20 cellular contexts compared by ENCODE assay signal in genomic region chr18:36337679-36338419, GRCh38. TPM values are rescaled to one million over a fixed set of nuclear protein-coding genes. Genes with fewer than 3 reads are reported as not detected.
DNase-seq lines count a peak whose midpoint lies in the region; ATAC-seq, FAIRE-seq and TF ChIP-seq lines count a peak whose summit lies in the region.
"Had no signal": no experiment of that assay in that cellular context is flagged by ENCODE, and none has a peak within 500 bp of the region (broad histone marks: within the 10 kb centered on the region; RNA-seq: fewer than 3 reads in every experiment).

No MANE protein-coding gene starts in this region.

- no peak overlapping the region for H2BK5ac ChIP-seq in H1 (ENCODE audit: low read depth, low read length)

- no peak for TF ChIP-seq CTCF in H1 (IDR thresholded peaks at IDR 0.05; ENCODE audit: control extremely low read depth in 1 of 3, insufficient read depth in 1 of 3, low read depth in 1 of 3, low read length in 3 of 3)
- TF ChIP-seq CTCF in lung (IDR thresholded peaks at IDR 0.05; ENCODE audit: control extremely low read depth, extremely low read depth) = no peak

- TF ChIP-seq POLR2A in H1 (IDR thresholded peaks at IDR 0.05; ENCODE audit: control extremely low read depth in 1 of 2, low read depth in 2 of 2, low read length in 2 of 2) = no peak

- no peak overlapping the region for H3K4me2 ChIP-seq in H1 (ENCODE audit: insufficient read depth in 1 of 2, low read depth in 2 of 2, low read length in 2 of 2)

- no peaks in the 10 kb centered on the region for H3K79me2 ChIP-seq in H1 (ENCODE audit: control insufficient read depth in 1 of 2, insufficient read depth in 2 of 2, low read length in 2 of 2)

- no peak overlapping the region for H3K18ac ChIP-seq in H1 (ENCODE audit: extremely low read depth, low read length)

- no peak overlapping the region for H4K5ac ChIP-seq in H1 (ENCODE audit: insufficient read length, low read depth, low read length)

- no peak overlapping the region for H3K23ac ChIP-seq in H1 (ENCODE audit: insufficient read length)

- H4K91ac ChIP-seq in H1 (replicated peaks; ENCODE audit: insufficient read length, low read length) = no peak overlapping the region

- H3K9me3 ChIP-seq in H1 (ENCODE audit: insufficient read depth in 2 of 2, low read depth in 1 of 2, low read length in 1 of 2) (peaks cover 0 to 9% of the 10 kb centered on the region in 2 experiments; a peak in 2 of 4 replicates), lung (ENCODE audit: control insufficient read depth in 2 of 2, insufficient read depth in 1 of 2, low read length in 1 of 2) (no peaks in the 10 kb centered on the region)
- H3K9me3 ChIP-seq: SJCRH30, testis had no signal

- H2BK12ac ChIP-seq in H1 (ENCODE audit: low read depth, low read length) = no peak overlapping the region

- ATAC-seq in GM18511 (IDR thresholded peaks at IDR 0.05; ENCODE audit: unreplicated experiment) (peak; percentile 82), HG02678 (IDR thresholded peaks at IDR 0.05; ENCODE audit: unreplicated experiment) (peak; percentile 72), lung (ENCODE audit: insufficient read depth, low FRiP score) (no peak), HG03460 (IDR thresholded peaks at IDR 0.05; ENCODE audit: unreplicated experiment) (no peak), GM18502 (IDR thresholded peaks at IDR 0.05; ENCODE audit: poor library complexity, unreplicated experiment) (no peak)

- no peak overlapping the region for H2BK15ac ChIP-seq in H1 (ENCODE audit: low read length)

- no peaks in the 10 kb centered on the region for H4K20me1 ChIP-seq in H1 (replicated peaks in 1 of 2; ENCODE audit: control insufficient read depth in 1 of 2, insufficient read depth in 2 of 2, low read length in 2 of 2)

- no peak overlapping the region for H2AK5ac ChIP-seq in H1 (ENCODE audit: low read depth, low read length)

- FAIRE-seq in H1 (lab: Jason Lieb, UNC) = no peak
- FAIRE-seq: astrocyte, G401.6 had no signal

- no peak for TF ChIP-seq EP300 in H1 (IDR thresholded peaks at IDR 0.05; ENCODE audit: borderline replicate concordance in 1 of 2, low read depth in 2 of 2, low read length in 2 of 2)

- H3K4me1 ChIP-seq in H1 (replicated peaks in 1 of 4; ENCODE audit: control insufficient read depth in 3 of 4, insufficient read depth in 4 of 4, low read length in 3 of 4) = peaks cover 0 to 6% (median 2%) of the 10 kb centered on the region in 4 experiments; a peak in 3 of 7 replicates
- peaks cover 0 to 7% of the 10 kb centered on the region in 2 donors for H3K4me1 ChIP-seq in lung (ENCODE audit: control insufficient read depth in 2 of 2, insufficient read depth in 2 of 2, low read length in 2 of 2)
- H3K4me1 ChIP-seq: SJCRH30, testis had no signal

- H3K36me3 ChIP-seq in H1 (ENCODE audit: control insufficient read depth in 2 of 4, insufficient read depth in 4 of 4, low read length in 3 of 4) (no peaks in the 10 kb centered on the region), lung (ENCODE audit: control insufficient read depth in 2 of 2, insufficient read depth in 2 of 2, low read length in 2 of 2) (no peaks in the 10 kb centered on the region)
- H3K36me3 ChIP-seq: SJCRH30 had no signal

- H2BK20ac ChIP-seq in H1 (ENCODE audit: low read length) = no peak overlapping the region

- H3K14ac ChIP-seq in H1 (ENCODE audit: insufficient read length) = no peak overlapping the region

- no peak overlapping the region for H3K9ac ChIP-seq in H1 (replicated peaks in 1 of 4; ENCODE audit: extremely low read depth in 1 of 4, low read depth in 3 of 4, low read length in 3 of 4)

- no peaks in the 10 kb centered on the region for H3K23me2 ChIP-seq in H1 (ENCODE audit: low read depth, low read length)

- POLR2A ChIA-PET in H1 (lab: Charles Lee; ENCODE audit: partially characterized antibody) = interaction anchor here (0.6 kb wide), 1 partner anchor 329 kb away, joined by 3 read pairs; no protein-coding TSS in a partner anchor

- CTCF ChIA-PET in H1 (lab: Charles Lee; ENCODE audit: partially characterized antibody) = interaction anchor here (0.8 to 1.6 kb wide), 7 partner anchors 16 to 349 kb away, joined by 3 to 5 read pairs (median 3); no protein-coding TSS in a partner anchor

- no peak overlapping the region for H3K4ac ChIP-seq in H1 (replicated peaks; ENCODE audit: insufficient read length, low read depth, low read length)

- H3K79me1 ChIP-seq in H1 (ENCODE audit: low read depth, low read length) = no peaks in the 10 kb centered on the region

- H4K8ac ChIP-seq in H1 (ENCODE audit: extremely low read depth, insufficient read depth, low read length) = no peak overlapping the region

- WGBS in H1 (ENCODE audit: extremely low coverage in 1 of 2, insufficient coverage in 1 of 2, insufficient read length in 1 of 2, insufficient replicate concordance in 2 of 2, low coverage in 1 of 2, low lambda C conversion rate in 2 of 2, missing lambda C conversion rate in 1 of 2), 2 experiments = 85% methylated on average over 5 of the region's 5 CpGs; no CpG with 5 or more reads in 1 of the 2 experiments
- WGBS in lung, 2 donors = 69 to 83% methylated on average over 5 of the region's 5 CpGs

- no peak for DNase-seq in H1 (ENCODE audit: low read depth in 1 of 2, low spot score in 2 of 2)
- DNase-seq in lung (ENCODE audit: low spot score) = peak; percentile 15
- no peak for DNase-seq in cerebellum (ENCODE audit: low spot score)
- no peak for DNase-seq in NCI-H187 (lab: John Stamatoyannopoulos, UW)
- DNase-seq: activated gamma-delta T cell, COR-L47, NCI-H1417 treated with DMSO at 0.1 percent for 48 hours, NCI-H446 treated with DMSO at 0.1 percent for 48 hours, SJCRH30, T1000, testis had no signal

- no peak overlapping the region for H2BK120ac ChIP-seq in H1 (replicated peaks; ENCODE audit: low read depth, low read length)

- H2AFZ ChIP-seq in H1 (ENCODE audit: low read length) = no peak overlapping the region

- TF ChIP-seq RAD21 in H1 (IDR thresholded peaks at IDR 0.05 in 1 of 2, conservative IDR thresholded peaks at IDR 0.05 in 1 of 2; ENCODE audit: low read depth in 2 of 2, low read length in 2 of 2) = no peak

- H3K27me3 ChIP-seq in H1 (replicated peaks in 1 of 4; ENCODE audit: control insufficient read depth in 3 of 4, extremely low read depth in 1 of 4, insufficient read depth in 3 of 4, low read length in 3 of 4) (no peaks in the 10 kb centered on the region), lung (ENCODE audit: control insufficient read depth, insufficient read depth) (no peaks in the 10 kb centered on the region)
- H3K27me3 ChIP-seq: SJCRH30, testis had no signal

- H3K27ac ChIP-seq in H1 (ENCODE audit: low read depth, low read length) (no peak overlapping the region), lung (ENCODE audit: low read depth in 1 of 2, low read length in 1 of 2) (peak overlapping the region in 1 of 2 donors; percentile 17)
- H3K27ac ChIP-seq: epithelial cell of prostate, SJCRH30, skin epidermis, testis had no signal

- no peak overlapping the region for H3K4me3 ChIP-seq in H1 (ENCODE audit: extremely low read depth in 1 of 4, insufficient read depth in 2 of 4, low read depth in 3 of 4, low read length in 4 of 4)
- H3K4me3 ChIP-seq in lung = no peak overlapping the region
- H3K4me3 ChIP-seq: SJCRH30, skin epidermis, testis had no signal

- H3K56ac ChIP-seq in H1 (replicated peaks; ENCODE audit: insufficient read length, low read depth, low read length) = no peak overlapping the region

TF ChIP-seq in H1, 55 proteins besides CTCF, POLR2A, EP300 and RAD21:
- TF ChIP-seq CHD2 (IDR thresholded peaks at IDR 0.05; ENCODE audit: low read length) (no peak), TEAD4 (IDR thresholded peaks at IDR 0.05; ENCODE audit: low read depth, low read length) (no peak), KDM5A (IDR thresholded peaks at IDR 0.05; ENCODE audit: low read length) (no peak), YY1 (IDR thresholded peaks at IDR 0.05; ENCODE audit: low read depth, low read length) (0 out of 2 replicates have a peak, but pooled peaks have one; percentile 28)
TF ChIP-seq in H1: peak in this region for 1.

RNA-seq across cellular contexts. Expression of gene FHOD3, which starts 40.3 kb away (rescaled TPM):
- 10.5 TPM in 2 replicates for total RNA-seq in H1 (2021; fragmentation: NEBNext Ultra II Directional; extraction: Animal tissue kit (Norgen Biotek cat#: 25700))
- polyA plus RNA-seq in H1 (2011; rRNA removed) = 7.6 and 9.7 TPM in 2 replicates
- polyA plus RNA-seq in H1 (2011; cell fraction: cytosol; rRNA removed) = 10.6 TPM
- polyA plus RNA-seq in H1 (2011; cell fraction: nucleus; rRNA removed) = 14.4 TPM
- polyA plus RNA-seq in H1 (2012, experiment 1 of 2) = 9.2 to 11.9 TPM (median 11.0 TPM) in 4 replicates
- 3.0 TPM for polyA plus RNA-seq in H1 (2012, experiment 2 of 2)
- 3.7 TPM for polyA plus RNA-seq in H1 (2013, experiment 1 of 2)
- 4.7 TPM for polyA plus RNA-seq in H1 (2013, experiment 2 of 2)
- polyA minus RNA-seq in H1 (2011; rRNA and poly(A)+ RNA removed) = 10.0 and 10.7 TPM in 2 replicates
- 6.8 TPM for polyA minus RNA-seq in H1 (2011; cell fraction: cytosol; rRNA and poly(A)+ RNA removed)
- 20.7 TPM for polyA minus RNA-seq in H1 (2011; cell fraction: nucleus; rRNA and poly(A)+ RNA removed)
- total RNA-seq in lung = 1 to 10 TPM; 4.4 to 7.4 TPM
- 1 to 10 TPM; 1.0 to 1.3 TPM for polyA plus RNA-seq in lung
- 38.0 TPM for total RNA-seq in cerebellum
- total RNA-seq: HT-29 had no signal

Comparison
In these comparisons a context has a peak if more than half of its experiments do, and no peak if none do; other contexts are left out.
1. ATAC-seq: peak in GM18511 (single experiment) and HG02678 (single experiment); none in lung (single experiment), HG03460 (single experiment) and GM18502 (single experiment).